Comparison of ENCODE assay signal across 8 cellular contexts in genomic region chr1:25615563-25616079, GRCh38. TPM values are rescaled to one million over a fixed set of nuclear protein-coding genes. Genes with fewer than 3 reads are reported as not detected.
DNase-seq lines count a peak whose midpoint lies in the region; ATAC-seq, FAIRE-seq and TF ChIP-seq lines count a peak whose summit lies in the region.

No MANE protein-coding gene starts in this region.

- peaks cover 61% of the 10 kb centered on the region for H3K27me3 Mint-ChIP-seq in osteocyte (ENCODE audit: unreplicated experiment)

- DNase-seq in osteocyte (ENCODE audit: extremely low spot score, unreplicated experiment) (peak; percentile 23), GM13976 (ENCODE audit: low spot score) (no peak), GM20000 (ENCODE audit: low spot score) (no peak), RCC 7860 (ENCODE audit: low spot score) (no peak), DMS79 treated with DMSO at 0.1 percent for 48 hours (lab: John Stamatoyannopoulos, UW) (no peak)

- H3K4me1 ChIP-seq in OCI-LY1 (ENCODE audit: insufficient read depth, low read length, severe bottlenecking), result peaks cover 11% of the 10 kb centered on the region
- H3K4me1 ChIP-seq in endocrine pancreas (ENCODE audit: control insufficient read depth, insufficient read depth, low read length), result peaks cover under 1% of the 10 kb centered on the region

- H3K9me3 ChIP-seq in OCI-LY1 (ENCODE audit: low read length) (no peaks in the 10 kb centered on the region), endocrine pancreas (ENCODE audit: control insufficient read depth, low read length) (no peaks in the 10 kb centered on the region)

- no peak for FAIRE-seq in RCC 7860 (lab: Jason Lieb, UNC)

- H3K27ac Mint-ChIP-seq in osteocyte (ENCODE audit: unreplicated experiment), result peak overlapping the region; percentile 15

- peak overlapping the region; percentile 99 for H3K4me2 ChIP-seq in OCI-LY1 (ENCODE audit: low read length)

- peaks cover 29% of the 10 kb centered on the region for H3K4me1 Mint-ChIP-seq in osteocyte (ENCODE audit: unreplicated experiment)

- peak; percentile 7 for ATAC-seq in GM19438 (IDR thresholded peaks at IDR 0.05; ENCODE audit: low read depth, unreplicated experiment)

- H3K36me3 Mint-ChIP-seq in osteocyte (ENCODE audit: unreplicated experiment), result peaks cover 15% of the 10 kb centered on the region

- 0 out of 2 replicates have a peak, but pooled peaks cover 2% of the 10 kb centered on the region for H3F3A ChIP-seq in OCI-LY1 (ENCODE audit: insufficient read depth, low read length)

- TF ChIP-seq CTCF in OCI-LY1 (IDR thresholded peaks at IDR 0.05; ENCODE audit: low read length) (no peak), osteocyte (IDR thresholded peaks at IDR 0.05) (no peak), GM13976 (IDR thresholded peaks at IDR 0.05; ENCODE audit: borderline replicate concordance, control extremely low read depth, extremely low read depth, insufficient read depth, missing control alignments) (no peak), GM20000 (IDR thresholded peaks at IDR 0.05; ENCODE audit: extremely low read depth, missing control alignments) (no peak)

- in situ Hi-C loops in GM13976 (cut with MboI; ENCODE audit: low sequenced_read_pairs, unreplicated experiment), result no loop called here

- H3K79me2 ChIP-seq in OCI-LY1 (ENCODE audit: insufficient read depth, low read length), result no peaks in the 10 kb centered on the region

- H4K20me1 ChIP-seq in OCI-LY1 (ENCODE audit: insufficient read depth, low read length), result no peaks in the 10 kb centered on the region

- no peaks in the 10 kb centered on the region for H3K36me3 ChIP-seq in OCI-LY1 (ENCODE audit: insufficient read depth, low read length)
- H3K36me3 ChIP-seq in endocrine pancreas (ENCODE audit: control insufficient read depth, insufficient read depth, low read length), result no peaks in the 10 kb centered on the region

- H3K9me2 ChIP-seq in OCI-LY1 (ENCODE audit: low read depth, low read length), result no peaks in the 10 kb centered on the region

- peak overlapping the region; percentile 19 for H3K4me3 Mint-ChIP-seq in osteocyte (ENCODE audit: unreplicated experiment)

- H3K27me3 ChIP-seq in OCI-LY1 (ENCODE audit: insufficient read depth, low read length) (no peaks in the 10 kb centered on the region; the same call in 1 of the 2 replicates), endocrine pancreas (ENCODE audit: control insufficient read depth, insufficient read depth, low read length) (no peaks in the 10 kb centered on the region)

- no peak overlapping the region for H2AFZ ChIP-seq in OCI-LY1 (ENCODE audit: low read length)

- H3K27ac ChIP-seq in OCI-LY1 (ENCODE audit: low read depth, low read length, poor library complexity, severe bottlenecking), result no peak overlapping the region

- H3K4me3 ChIP-seq in OCI-LY1 (ENCODE audit: low read depth, low read length, poor library complexity, severe bottlenecking) (peak overlapping the region; percentile 74), endocrine pancreas (ENCODE audit: control insufficient read depth, insufficient read depth, low read length) (no peak overlapping the region)

- H3K9me3 Mint-ChIP-seq in osteocyte (ENCODE audit: unreplicated experiment), result no peaks in the 10 kb centered on the region

- H3K9ac ChIP-seq in OCI-LY1 (ENCODE audit: low read length) (peak overlapping the region; percentile 70; the same call in 1 of the 2 replicates), endocrine pancreas (ENCODE audit: control insufficient read depth, insufficient read depth, low read length) (peak overlapping the region; percentile 63)

RNA-seq across cellular contexts. Expression of gene MAN1C1, which starts 1.0 kb away (rescaled TPM):
- 64.7 and 73.3 TPM in 2 replicates for total RNA-seq in osteocyte
